ENCODE assay signal across 14 cellular contexts in genomic region chr11:23359297-23359696, GRCh38.
A peak's percentile ranks its signal among the peaks of the same experiment; 100 is the strongest.
DNase-seq lines count a peak whose midpoint lies in the region; ATAC-seq, FAIRE-seq and TF ChIP-seq lines count a peak whose summit lies in the region.
"Had no signal": no experiment of that assay in that cellular context is flagged by ENCODE, and none has a peak within 500 bp of the region (broad histone marks: within the 10 kb centered on the region; RNA-seq: fewer than 3 reads in every experiment).

No MANE protein-coding gene starts in this region.

- H3K27ac Mint-ChIP-seq in activated CD8-positive, alpha-beta memory T cell treated with anti-CD3 and anti-CD28 coated beads, Interleukin-2, amount 10 ng/mL, durations not matched to agents 7 days and 5 days: no peak overlapping the region
- H3K27ac Mint-ChIP-seq: activated T-helper 17 cell treated with anti-CD3 and anti-CD28 coated beads, Interleukin-2, amount 50 U/mL, for 72 hours had no signal

- no peak overlapping the region for H3K27ac ChIP-seq in HCT116 (ENCODE audit: low read depth, low read length)
- peak overlapping the region in 1 of 2 donors; percentile 41 for H3K27ac ChIP-seq in small intestine (ENCODE audit: low read depth in 1 of 2, low read length in 1 of 2)
- H3K27ac ChIP-seq: right atrium auricular region had no signal

- no peak for TF ChIP-seq POLR2A in HCT116 (IDR thresholded peaks at IDR 0.05; ENCODE audit: borderline replicate concordance, extremely low read depth, insufficient read depth, insufficient read length)

- CTCF ChIA-PET in HCT116 (lab: Charles Lee): no interaction called here
- CTCF ChIA-PET in activated CD8-positive, alpha-beta memory T cell treated with anti-CD3 and anti-CD28 coated beads, Interleukin-2, amount 10 ng/mL, durations not matched to agents 7 days and 5 days (lab: Charles Lee): no interaction called here

- RAD21 ChIA-PET in HCT116 (lab: Charles Lee; ENCODE audit: low non-redundant PET in 1 of 2, low total read pairs in 2 of 2, uncharacterized antibody in 2 of 2, unreplicated experiment in 2 of 2): no interaction called here

- FAIRE-seq in small intestine (lab: Jason Lieb, UNC): peak; percentile 91

- H4K20me1 ChIP-seq in HCT116 (ENCODE audit: insufficient read depth): no peaks in the 10 kb centered on the region

- H3K9me3 ChIP-seq in HCT116 (ENCODE audit: control insufficient read depth in 1 of 2, insufficient read depth in 1 of 2, low read depth in 1 of 2, low read length in 2 of 2) (peaks cover 12 to 30% of the 10 kb centered on the region in 2 experiments; a peak in 3 of 4 replicates), small intestine (ENCODE audit: control insufficient read depth, low read depth) (no peaks in the 10 kb centered on the region)
- H3K9me3 ChIP-seq: right atrium auricular region had no signal

- H3K36me3 Mint-ChIP-seq in activated CD8-positive, alpha-beta memory T cell treated with anti-CD3 and anti-CD28 coated beads, Interleukin-2, amount 10 ng/mL, durations not matched to agents 7 days and 5 days: no peaks in the 10 kb centered on the region

- TF ChIP-seq CTCF in HCT116 (IDR thresholded peaks at IDR 0.05 in 2 of 3, conservative IDR thresholded peaks at IDR 0.05 in 1 of 3; ENCODE audit: borderline replicate concordance in 1 of 3, insufficient read depth in 1 of 3, low read depth in 2 of 3, low read length in 2 of 3): no peak

- ATAC-seq in HCT116 (no peak), SK-N-SH treated with all-trans-retinoic acid at 6 μM for 48 hours (peak; percentile 97), left lobe of liver (no peak)
- no peak for ATAC-seq in activated CD8-positive, alpha-beta memory T cell treated with anti-CD3 and anti-CD28 coated beads, Interleukin-2, amount 10 ng/mL, durations not matched to agents 7 days and 5 days
- ATAC-seq: activated T-helper 17 cell treated with anti-CD3 and anti-CD28 coated beads, Interleukin-2, amount 50 U/mL, for 72 hours had no signal

- no peak overlapping the region for H2AFZ ChIP-seq in HCT116 (ENCODE audit: low read depth, low read length, poor library complexity, severe bottlenecking)

- no TSS peak for BruUV-seq in HCT116 (replicated peaks; lab: Mats Ljungman, UMichigan)

- H3K27me3 ChIP-seq in HCT116 (ENCODE audit: insufficient read depth, low read length) (no peaks in the 10 kb centered on the region), small intestine (ENCODE audit: control insufficient read depth in 2 of 2, insufficient read depth in 2 of 2, low read length in 2 of 2) (no peaks in the 10 kb centered on the region)
- H3K27me3 ChIP-seq: right atrium auricular region had no signal

- no peaks in the 10 kb centered on the region for H3K9me2 ChIP-seq in HCT116 (ENCODE audit: insufficient read depth)

- no peak overlapping the region for H3K4me3 ChIP-seq in HCT116 (replicated peaks in 1 of 2; ENCODE audit: low read depth in 1 of 2, low read length in 2 of 2)
- H3K4me3 ChIP-seq in small intestine (ENCODE audit: low read depth in 1 of 2, low read length in 2 of 2): no peak overlapping the region
- H3K4me3 ChIP-seq: right atrium auricular region had no signal

- no peak overlapping the region for H3K4me2 ChIP-seq in HCT116 (ENCODE audit: low read length)

- DNase-seq in HCT116 (ENCODE audit: low read depth, low spot score): no peak
- peak; percentile 70 for DNase-seq in fibroblast of the conjunctiva (ENCODE audit: low read depth)
- DNase-seq in small intestine: peak; percentile 93
- DNase-seq in D341Med (ENCODE audit: low spot score): no peak
- no peak for DNase-seq in activated CD8-positive, alpha-beta memory T cell treated with anti-CD3 and anti-CD28 coated beads, Interleukin-2, amount 10 ng/mL, durations not matched to agents 7 days and 5 days
- no peak for DNase-seq in left lobe of liver (ENCODE audit: low spot score)
- no peak for DNase-seq in hippocampal formation (lab: John Stamatoyannopoulos, UW)
- DNase-seq: effector CD4-positive, alpha-beta T cell; islet precursor cell; Kasumi-1; NCI-H774 had no signal

- no peak overlapping the region for H3K4me3 Mint-ChIP-seq in activated CD8-positive, alpha-beta memory T cell treated with anti-CD3 and anti-CD28 coated beads, Interleukin-2, amount 10 ng/mL, durations not matched to agents 7 days and 5 days
- H3K4me3 Mint-ChIP-seq: activated T-helper 17 cell treated with anti-CD3 and anti-CD28 coated beads, Interleukin-2, amount 50 U/mL, for 72 hours had no signal

- H3K4me1 ChIP-seq in HCT116 (ENCODE audit: control insufficient read depth in 1 of 2, insufficient read depth in 2 of 2, low read length in 2 of 2) (no peaks in the 10 kb centered on the region), small intestine (ENCODE audit: control insufficient read depth in 2 of 2, insufficient read depth in 1 of 2, low read depth in 1 of 2, low read length in 1 of 2) (no peaks in the 10 kb centered on the region)
- H3K4me1 ChIP-seq: right atrium auricular region had no signal

- peaks cover 14% of the 10 kb centered on the region for H3K9me3 Mint-ChIP-seq in activated CD8-positive, alpha-beta memory T cell treated with anti-CD3 and anti-CD28 coated beads, Interleukin-2, amount 10 ng/mL, durations not matched to agents 7 days and 5 days (ENCODE audit: low read depth)

- POLR2A ChIA-PET in HCT116 (lab: Charles Lee): no interaction called here

- TF ChIP-seq RAD21 in HCT116 (IDR thresholded peaks at IDR 0.05; ENCODE audit: low read depth): no peak

- H3K4me1 Mint-ChIP-seq in activated CD8-positive, alpha-beta memory T cell treated with anti-CD3 and anti-CD28 coated beads, Interleukin-2, amount 10 ng/mL, durations not matched to agents 7 days and 5 days: no peaks in the 10 kb centered on the region
- H3K4me1 Mint-ChIP-seq: activated T-helper 17 cell treated with anti-CD3 and anti-CD28 coated beads, Interleukin-2, amount 50 U/mL, for 72 hours had no signal

- no peaks in the 10 kb centered on the region for H3K36me3 ChIP-seq in HCT116 (ENCODE audit: control insufficient read depth in 1 of 2, insufficient read depth in 2 of 2, low read length in 2 of 2)
- H3K36me3 ChIP-seq in small intestine (ENCODE audit: control insufficient read depth in 2 of 2, insufficient read depth in 2 of 2, low read length in 2 of 2): no peaks in the 10 kb centered on the region
- H3K36me3 ChIP-seq: right atrium auricular region had no signal

- no peaks in the 10 kb centered on the region for H3K79me2 ChIP-seq in HCT116 (ENCODE audit: insufficient read depth, low read length)

- intact Hi-C loops in HCT116 (cut with micrococcal nuclease): no loop called here

- H3K27me3 Mint-ChIP-seq in activated CD8-positive, alpha-beta memory T cell treated with anti-CD3 and anti-CD28 coated beads, Interleukin-2, amount 10 ng/mL, durations not matched to agents 7 days and 5 days: no peaks in the 10 kb centered on the region
- H3K27me3 Mint-ChIP-seq: activated T-helper 17 cell treated with anti-CD3 and anti-CD28 coated beads, Interleukin-2, amount 50 U/mL, for 72 hours had no signal

- no peak overlapping the region for H3K9ac ChIP-seq in HCT116 (ENCODE audit: low read length)

TF ChIP-seq in HCT116, 20 proteins besides CTCF, POLR2A, EP300 and RAD21 (continues in another document):
- TF ChIP-seq REST (IDR thresholded peaks at IDR 0.05; ENCODE audit: low read depth): no peak

TF ChIP-seq in SK-N-SH treated with all-trans-retinoic acid at 6 μM for 48 hours, 23 proteins besides CTCF, POLR2A, EP300 and RAD21 (continues in another document):
- TF ChIP-seq OSR1 (CRISPR knock-in tag; IDR thresholded peaks at IDR 0.05) (no peak), TOX (CRISPR knock-in tag; IDR thresholded peaks at IDR 0.05; ENCODE audit: borderline replicate concordance) (peak; percentile 72; the same call in 1 of the 2 replicates), CSRNP3 (CRISPR knock-in tag; IDR thresholded peaks at IDR 0.05) (no peak), SNAI2 (CRISPR knock-in tag; IDR thresholded peaks at IDR 0.05) (no peak), ESRRG (CRISPR knock-in tag; IDR thresholded peaks at IDR 0.05) (no peak), ZNF70 (CRISPR knock-in tag; IDR thresholded peaks at IDR 0.05) (no peak), ZFP3 (CRISPR knock-in tag; IDR thresholded peaks at IDR 0.05) (peak; percentile 69), ISL1 (CRISPR knock-in tag; IDR thresholded peaks at IDR 0.05) (peak; percentile 62), ZFP30 (CRISPR knock-in tag; IDR thresholded peaks at IDR 0.05) (no peak), ZC3H10 (CRISPR knock-in tag; IDR thresholded peaks at IDR 0.05) (peak; percentile 79; the same call in 1 of the 2 replicates), TCF4 (CRISPR knock-in tag; IDR thresholded peaks at IDR 0.05; ENCODE audit: borderline replicate concordance) (no peak)

Comparison
In these comparisons a context has a peak if more than half of its experiments do, and no peak if none do; other contexts are left out.
1. DNase-seq: peak in fibroblast of the conjunctiva (single experiment) and small intestine (single experiment); none in HCT116 (single experiment), D341Med (single experiment), activated CD8-positive, alpha-beta memory T cell treated with anti-CD3 and anti-CD28 coated beads, Interleukin-2, amount 10 ng/mL, durations not matched to agents 7 days and 5 days (single experiment), left lobe of liver (single experiment) and hippocampal formation (0 of 2).